ENCODE assay signal across 10 cellular contexts in genomic region chr1:161260939-161261858, GRCh38. TPM values are rescaled to one million over a fixed set of nuclear protein-coding genes. Genes with fewer than 3 reads are reported as not detected.
A peak's percentile ranks its signal among the peaks of the same experiment; 100 is the strongest.
DNase-seq lines count a peak whose midpoint lies in the region; ATAC-seq, FAIRE-seq and TF ChIP-seq lines count a peak whose summit lies in the region.
"Had no signal": no experiment of that assay in that cellular context is flagged by ENCODE, and none has a peak within 500 bp of the region (broad histone marks: within the 10 kb centered on the region; RNA-seq: fewer than 3 reads in every experiment).

No MANE protein-coding gene starts in this region.

- H3K18ac ChIP-seq in H1 (ENCODE audit: extremely low read depth, low read length): no peak overlapping the region

- no peak overlapping the region for H3K23ac ChIP-seq in H1 (ENCODE audit: insufficient read length)

- no peak overlapping the region for H2BK120ac ChIP-seq in H1 (replicated peaks; ENCODE audit: low read depth, low read length)

- WGBS in H1 (ENCODE audit: extremely low coverage in 1 of 2, insufficient coverage in 1 of 2, insufficient read length in 1 of 2, insufficient replicate concordance in 2 of 2, low coverage in 1 of 2, low lambda C conversion rate in 2 of 2, missing lambda C conversion rate in 1 of 2), 2 experiments: 73% methylated on average over 9 of the region's 9 CpGs; no CpG with 5 or more reads in 1 of the 2 experiments
- WGBS in prostate gland: 31% methylated on average over 9 of the region's 9 CpGs

- ATAC-seq in GM18909 (IDR thresholded peaks at IDR 0.05; ENCODE audit: poor library complexity, unreplicated experiment): peak; percentile 51

- no peak for FAIRE-seq in H1 (lab: Jason Lieb, UNC)

- H3K4ac ChIP-seq in H1 (replicated peaks; ENCODE audit: insufficient read length, low read depth, low read length): no peak overlapping the region

- no peaks in the 10 kb centered on the region for H3K79me1 ChIP-seq in H1 (ENCODE audit: low read depth, low read length)

- no peak overlapping the region for H4K91ac ChIP-seq in H1 (replicated peaks; ENCODE audit: insufficient read length, low read length)

- no peaks in the 10 kb centered on the region for H3K9me2 ChIP-seq in Karpas-422 (replicated peaks; ENCODE audit: insufficient read depth, low read length)

- no peak overlapping the region for H4K5ac ChIP-seq in H1 (ENCODE audit: insufficient read length, low read depth, low read length)

- H2AK5ac ChIP-seq in H1 (ENCODE audit: low read depth, low read length): no peak overlapping the region

- H3K27me3 ChIP-seq in Karpas-422 (ENCODE audit: low read length) (no peaks in the 10 kb centered on the region), H1 (replicated peaks in 1 of 4; ENCODE audit: control insufficient read depth in 3 of 4, extremely low read depth in 1 of 4, insufficient read depth in 3 of 4, low read length in 3 of 4) (peaks cover 7 to 25% (median 22%) of the 10 kb centered on the region in 4 experiments), prostate gland (replicated peaks; ENCODE audit: insufficient read depth) (no peaks in the 10 kb centered on the region)
- H3K27me3 ChIP-seq: vagina had no signal

- intact Hi-C loops in prostate gland (cut with DNase I): no loop called here

- H3K4me3 ChIP-seq in Karpas-422 (ENCODE audit: low read length) (peak overlapping the region; percentile 52), H1 (ENCODE audit: extremely low read depth in 1 of 4, insufficient read depth in 2 of 4, low read depth in 3 of 4, low read length in 4 of 4) (no peak overlapping the region), prostate gland (no peak overlapping the region)
- H3K4me3 ChIP-seq: vagina had no signal

- 0 out of 2 replicates have a peak overlapping the region, but pooled peaks have one; percentile 53 for H2BK15ac ChIP-seq in H1 (ENCODE audit: low read length)

- H4K20me1 ChIP-seq in Karpas-422 (ENCODE audit: insufficient read depth, low read depth, low read length): no peaks in the 10 kb centered on the region
- no peaks in the 10 kb centered on the region for H4K20me1 ChIP-seq in H1 (replicated peaks in 1 of 2; ENCODE audit: control insufficient read depth in 1 of 2, insufficient read depth in 2 of 2, low read length in 2 of 2)

- H3K79me2 ChIP-seq in Karpas-422 (ENCODE audit: low read length) (no peaks in the 10 kb centered on the region), H1 (ENCODE audit: control insufficient read depth in 1 of 2, insufficient read depth in 2 of 2, low read length in 2 of 2) (no peaks in the 10 kb centered on the region)

- H3K9ac ChIP-seq in Karpas-422 (ENCODE audit: low read length) (peak overlapping the region; percentile 23), H1 (replicated peaks in 1 of 4; ENCODE audit: extremely low read depth in 1 of 4, low read depth in 3 of 4, low read length in 3 of 4) (no peak overlapping the region)

- no peak overlapping the region for H2BK12ac ChIP-seq in H1 (ENCODE audit: low read depth, low read length)

- H3K4me2 ChIP-seq in Karpas-422 (ENCODE audit: low read depth, low read length, poor library complexity, severe bottlenecking) (peak overlapping the region; percentile 60), H1 (ENCODE audit: insufficient read depth in 1 of 2, low read depth in 2 of 2, low read length in 2 of 2) (no peak overlapping the region; a peak in 1 of 4 replicates)

- DNase-seq in Karpas-422: peak; percentile 66
- DNase-seq in H1 (ENCODE audit: low read depth in 1 of 2, low spot score in 2 of 2): no peak
- DNase-seq in prostate gland (ENCODE audit: low spot score): peak; percentile 12
- no peak for DNase-seq in NCI-H526 treated with DMSO at 0.1 percent for 48 hours (lab: John Stamatoyannopoulos, UW)
- no peak for DNase-seq in mesenteric fat pad (ENCODE audit: low spot score)
- no peak for DNase-seq in AG20443 (ENCODE audit: low spot score)
- DNase-seq: GOT3, midbrain had no signal

- no peaks in the 10 kb centered on the region for H3K36me3 ChIP-seq in Karpas-422 (ENCODE audit: insufficient read depth, low read length)
- H3K36me3 ChIP-seq in H1 (ENCODE audit: control insufficient read depth in 2 of 4, insufficient read depth in 4 of 4, low read length in 3 of 4): peaks cover 0 to 3% (median 0%) of the 10 kb centered on the region in 4 experiments; a peak in 1 of 8 replicates
- no peaks in the 10 kb centered on the region for H3K36me3 ChIP-seq in prostate gland
- H3K36me3 ChIP-seq: vagina had no signal

- H3K27ac ChIP-seq in Karpas-422 (ENCODE audit: low read length) (no peak overlapping the region), H1 (ENCODE audit: low read depth, low read length) (no peak overlapping the region), prostate gland (peak overlapping the region in 1 of 2 donors; percentile 8)
- H3K27ac ChIP-seq: vagina had no signal

- H2AFZ ChIP-seq in Karpas-422 (ENCODE audit: low read length) (peak overlapping the region; percentile 12; the same call in 1 of the 2 replicates), H1 (ENCODE audit: low read length) (no peak overlapping the region)

- TF ChIP-seq RAD21 in H1 (IDR thresholded peaks at IDR 0.05 in 1 of 2, conservative IDR thresholded peaks at IDR 0.05 in 1 of 2; ENCODE audit: low read depth in 2 of 2, low read length in 2 of 2): no peak

- H3K56ac ChIP-seq in H1 (replicated peaks; ENCODE audit: insufficient read length, low read depth, low read length): no peak overlapping the region

- peaks cover 26% of the 10 kb centered on the region for H3K4me1 ChIP-seq in Karpas-422 (ENCODE audit: low read length)
- H3K4me1 ChIP-seq in H1 (replicated peaks in 1 of 4; ENCODE audit: control insufficient read depth in 3 of 4, insufficient read depth in 4 of 4, low read length in 3 of 4): peaks cover 4 to 8% (median 4%) of the 10 kb centered on the region in 4 experiments; a peak in 4 of 7 replicates
- no peaks in the 10 kb centered on the region for H3K4me1 ChIP-seq in prostate gland (replicated peaks)

- no peak for TF ChIP-seq POLR2A in H1 (IDR thresholded peaks at IDR 0.05; ENCODE audit: control extremely low read depth in 1 of 2, low read depth in 2 of 2, low read length in 2 of 2)
- no peak for TF ChIP-seq POLR2A in prostate gland (IDR thresholded peaks at IDR 0.05)

- CTCF ChIA-PET in H1 (lab: Charles Lee; ENCODE audit: partially characterized antibody): interaction anchor here (0.9 to 5.8 kb wide), 10 partner anchors 8 to 47 kb away, joined by 3 to 67 read pairs (median 9); partner anchors contain the start of gene TOMM40L

- no peak overlapping the region for H2BK20ac ChIP-seq in H1 (ENCODE audit: low read length)

- no peak overlapping the region for H3K14ac ChIP-seq in H1 (ENCODE audit: insufficient read length)

- TF ChIP-seq CTCF in H1 (IDR thresholded peaks at IDR 0.05; ENCODE audit: control extremely low read depth in 1 of 3, insufficient read depth in 1 of 3, low read depth in 1 of 3, low read length in 3 of 3) (no peak), prostate gland (IDR thresholded peaks at IDR 0.05) (no peak)

- no peak overlapping the region for H2BK5ac ChIP-seq in H1 (ENCODE audit: low read depth, low read length)

- POLR2A ChIA-PET in H1 (lab: Charles Lee; ENCODE audit: partially characterized antibody): interaction anchor here (0.7 to 3.6 kb wide), 4 partner anchors 15 to 59 kb away, joined by 3 to 23 read pairs (median 3); partner anchors contain the start of gene SDHC

- TF ChIP-seq EP300 in H1 (IDR thresholded peaks at IDR 0.05; ENCODE audit: borderline replicate concordance in 1 of 2, low read depth in 2 of 2, low read length in 2 of 2): no peak

- H4K8ac ChIP-seq in H1 (ENCODE audit: extremely low read depth, insufficient read depth, low read length): no peak overlapping the region

- H3K23me2 ChIP-seq in H1 (ENCODE audit: low read depth, low read length): peaks cover 9% of the 10 kb centered on the region

- H3K9me3 ChIP-seq in Karpas-422 (ENCODE audit: low read length): no peaks in the 10 kb centered on the region; the same call in 1 of the 2 replicates
- H3K9me3 ChIP-seq in H1 (ENCODE audit: insufficient read depth in 2 of 2, low read depth in 1 of 2, low read length in 1 of 2): peaks cover 11 to 12% of the 10 kb centered on the region in 2 experiments
- no peaks in the 10 kb centered on the region for H3K9me3 ChIP-seq in prostate gland

RNA-seq across cellular contexts. Expression of gene PCP4L1, which starts 2.7 kb away (rescaled TPM):
- total RNA-seq in Karpas-422 (2014; rRNA removed; shearing (Covaris generic); ENCODE audit: low replicate concordance): 0.14 TPM in 1 of 2 replicates, not detected in the other
- 1.0 and 1.9 TPM in 2 replicates for total RNA-seq in H1 (2021; fragmentation: NEBNext Ultra II Directional; extraction: Animal tissue kit (Norgen Biotek cat#: 25700))
- polyA plus RNA-seq in H1 (2011; rRNA removed): 0.41 and 0.55 TPM in 2 replicates
- polyA plus RNA-seq in H1 (2011; cell fraction: cytosol; rRNA removed): 1.2 TPM
- 0.67 TPM for polyA plus RNA-seq in H1 (2011; cell fraction: nucleus; rRNA removed)
- 1.1 to 1.7 TPM (median 1.2 TPM) in 4 replicates for polyA plus RNA-seq in H1 (2012, experiment 1 of 2)
- 1.7 TPM for polyA plus RNA-seq in H1 (2012, experiment 2 of 2)
- polyA plus RNA-seq in H1 (2013, experiment 1 of 2): 0.97 TPM
- polyA plus RNA-seq in H1 (2013, experiment 2 of 2): 0.88 TPM
- 0.80 and 1.5 TPM in 2 replicates for polyA minus RNA-seq in H1 (2011; rRNA and poly(A)+ RNA removed)
- 1.3 TPM for polyA minus RNA-seq in H1 (2011; cell fraction: cytosol; rRNA and poly(A)+ RNA removed)
- 0.70 TPM for polyA minus RNA-seq in H1 (2011; cell fraction: nucleus; rRNA and poly(A)+ RNA removed)
- total RNA-seq in prostate gland (10 to 100 TPM in 1 of 2 donors, 1 to 10 TPM in 1; 7.6 to 10.1 TPM), mesenteric fat pad (0.22 TPM)

RNA-seq across cellular contexts. Expression of gene NR1I3, which starts 23.2 kb away (rescaled TPM):
- total RNA-seq in Karpas-422 (2014; rRNA removed; shearing (Covaris generic); ENCODE audit: low replicate concordance): not detected in 2 replicates
- total RNA-seq in H1 (2021; fragmentation: NEBNext Ultra II Directional; extraction: Animal tissue kit (Norgen Biotek cat#: 25700)): not detected in 2 replicates
- not detected in 2 replicates for polyA plus RNA-seq in H1 (2011; rRNA removed)
- not detected for polyA plus RNA-seq in H1 (2011; cell fraction: cytosol; rRNA removed)
- polyA plus RNA-seq in H1 (2011; cell fraction: nucleus; rRNA removed): not detected
- 0.58 to 1.7 TPM (median 0.98 TPM) in 4 replicates for polyA plus RNA-seq in H1 (2012, experiment 1 of 2)
- 0.28 TPM for polyA plus RNA-seq in H1 (2012, experiment 2 of 2)
- not detected for polyA plus RNA-seq in H1 (2013, experiment 1 of 2)
- not detected for polyA plus RNA-seq in H1 (2013, experiment 2 of 2)
- not detected in 2 replicates for polyA minus RNA-seq in H1 (2011; rRNA and poly(A)+ RNA removed)
- polyA minus RNA-seq in H1 (2011; cell fraction: cytosol; rRNA and poly(A)+ RNA removed): not detected
- not detected for polyA minus RNA-seq in H1 (2011; cell fraction: nucleus; rRNA and poly(A)+ RNA removed)
- total RNA-seq in prostate gland (not detected), mesenteric fat pad (not detected)
- total RNA-seq: vagina had no signal

RNA-seq across cellular contexts. Expression of gene TOMM40L, which starts 35.3 kb away (rescaled TPM):
- 9.5 and 12.6 TPM in 2 replicates for total RNA-seq in Karpas-422 (2014; rRNA removed; shearing (Covaris generic); ENCODE audit: low replicate concordance)
- 13.8 and 15.0 TPM in 2 replicates for total RNA-seq in H1 (2021; fragmentation: NEBNext Ultra II Directional; extraction: Animal tissue kit (Norgen Biotek cat#: 25700))
- polyA plus RNA-seq in H1 (2011; rRNA removed): 11.4 and 14.2 TPM in 2 replicates
- 14.8 TPM for polyA plus RNA-seq in H1 (2011; cell fraction: cytosol; rRNA removed)
- polyA plus RNA-seq in H1 (2011; cell fraction: nucleus; rRNA removed): 19.7 TPM
- polyA plus RNA-seq in H1 (2012, experiment 1 of 2): 10.0 to 14.8 TPM (median 12.8 TPM) in 4 replicates
- 10.6 TPM for polyA plus RNA-seq in H1 (2012, experiment 2 of 2)
- 9.6 TPM for polyA plus RNA-seq in H1 (2013, experiment 1 of 2)
- polyA plus RNA-seq in H1 (2013, experiment 2 of 2): 8.8 TPM
- 23.4 and 24.7 TPM in 2 replicates for polyA minus RNA-seq in H1 (2011; rRNA and poly(A)+ RNA removed)
- 5.9 TPM for polyA minus RNA-seq in H1 (2011; cell fraction: cytosol; rRNA and poly(A)+ RNA removed)
- 21.5 TPM for polyA minus RNA-seq in H1 (2011; cell fraction: nucleus; rRNA and poly(A)+ RNA removed)
- total RNA-seq in prostate gland (10 to 100 TPM in 1 of 2 donors, 1 to 10 TPM in 1; 7.5 to 15.6 TPM), mesenteric fat pad (18.5 TPM)

RNA-seq across cellular contexts. Expression of gene APOA2, which starts 37.8 kb away (rescaled TPM):
- total RNA-seq in Karpas-422 (2014; rRNA removed; shearing (Covaris generic); ENCODE audit: low replicate concordance): not detected in 2 replicates
- not detected in 2 replicates for total RNA-seq in H1 (2021; fragmentation: NEBNext Ultra II Directional; extraction: Animal tissue kit (Norgen Biotek cat#: 25700))
- 0.41 TPM in 1 of 2 replicates, not detected in the other for polyA plus RNA-seq in H1 (2011; rRNA removed)
- 3.6 TPM for polyA plus RNA-seq in H1 (2011; cell fraction: cytosol; rRNA removed)
- not detected for polyA plus RNA-seq in H1 (2011; cell fraction: nucleus; rRNA removed)
- 2.0 to 3.1 TPM in 2 of 4 replicates, not detected in the others for polyA plus RNA-seq in H1 (2012, experiment 1 of 2)
- polyA plus RNA-seq in H1 (2012, experiment 2 of 2): 8.6 TPM
- not detected for polyA plus RNA-seq in H1 (2013, experiment 1 of 2)
- polyA plus RNA-seq in H1 (2013, experiment 2 of 2): not detected
- not detected in 2 replicates for polyA minus RNA-seq in H1 (2011; rRNA and poly(A)+ RNA removed)
- not detected for polyA minus RNA-seq in H1 (2011; cell fraction: cytosol; rRNA and poly(A)+ RNA removed)
- polyA minus RNA-seq in H1 (2011; cell fraction: nucleus; rRNA and poly(A)+ RNA removed): not detected
- total RNA-seq in prostate gland (not detected), mesenteric fat pad (not detected)
- total RNA-seq: vagina had no signal

RNA-seq across cellular contexts. Expression of gene FCER1G, which starts 46.1 kb away (rescaled TPM):
- not detected in 2 replicates for total RNA-seq in Karpas-422 (2014; rRNA removed; shearing (Covaris generic); ENCODE audit: low replicate concordance)
- total RNA-seq in H1 (2021; fragmentation: NEBNext Ultra II Directional; extraction: Animal tissue kit (Norgen Biotek cat#: 25700)): 0.86 TPM in 1 of 2 replicates, not detected in the other
- 0.85 and 1.6 TPM in 2 replicates for polyA plus RNA-seq in H1 (2011; rRNA removed)
- 0.43 TPM for polyA plus RNA-seq in H1 (2011; cell fraction: cytosol; rRNA removed)
- 0.66 TPM for polyA plus RNA-seq in H1 (2011; cell fraction: nucleus; rRNA removed)
- polyA plus RNA-seq in H1 (2012, experiment 1 of 2): 0.40 to 0.58 TPM (median 0.48 TPM) in 3 of 4 replicates, not detected in the other
- 0.93 TPM for polyA plus RNA-seq in H1 (2012, experiment 2 of 2)
- polyA plus RNA-seq in H1 (2013, experiment 1 of 2): 0.85 TPM
- 0.85 TPM for polyA plus RNA-seq in H1 (2013, experiment 2 of 2)
- polyA minus RNA-seq in H1 (2011; rRNA and poly(A)+ RNA removed): not detected in 2 replicates
- not detected for polyA minus RNA-seq in H1 (2011; cell fraction: cytosol; rRNA and poly(A)+ RNA removed)
- polyA minus RNA-seq in H1 (2011; cell fraction: nucleus; rRNA and poly(A)+ RNA removed): not detected
- total RNA-seq in prostate gland: 10 to 100 TPM in 1 of 2 donors, 1 to 10 TPM in 1; 3.6 to 22.4 TPM
- 176 TPM for total RNA-seq in mesenteric fat pad

Comparison
In these comparisons a context has a peak if more than half of its experiments do, and no peak if none do; other contexts are left out.
1. DNase-seq: peak in Karpas-422 (single experiment) and prostate gland (single experiment); none in H1 (0 of 2), NCI-H526 treated with DMSO at 0.1 percent for 48 hours (single experiment), mesenteric fat pad (single experiment) and AG20443 (single experiment).